8 cellular contexts compared by ENCODE assay signal in the genomic region with DNA sequence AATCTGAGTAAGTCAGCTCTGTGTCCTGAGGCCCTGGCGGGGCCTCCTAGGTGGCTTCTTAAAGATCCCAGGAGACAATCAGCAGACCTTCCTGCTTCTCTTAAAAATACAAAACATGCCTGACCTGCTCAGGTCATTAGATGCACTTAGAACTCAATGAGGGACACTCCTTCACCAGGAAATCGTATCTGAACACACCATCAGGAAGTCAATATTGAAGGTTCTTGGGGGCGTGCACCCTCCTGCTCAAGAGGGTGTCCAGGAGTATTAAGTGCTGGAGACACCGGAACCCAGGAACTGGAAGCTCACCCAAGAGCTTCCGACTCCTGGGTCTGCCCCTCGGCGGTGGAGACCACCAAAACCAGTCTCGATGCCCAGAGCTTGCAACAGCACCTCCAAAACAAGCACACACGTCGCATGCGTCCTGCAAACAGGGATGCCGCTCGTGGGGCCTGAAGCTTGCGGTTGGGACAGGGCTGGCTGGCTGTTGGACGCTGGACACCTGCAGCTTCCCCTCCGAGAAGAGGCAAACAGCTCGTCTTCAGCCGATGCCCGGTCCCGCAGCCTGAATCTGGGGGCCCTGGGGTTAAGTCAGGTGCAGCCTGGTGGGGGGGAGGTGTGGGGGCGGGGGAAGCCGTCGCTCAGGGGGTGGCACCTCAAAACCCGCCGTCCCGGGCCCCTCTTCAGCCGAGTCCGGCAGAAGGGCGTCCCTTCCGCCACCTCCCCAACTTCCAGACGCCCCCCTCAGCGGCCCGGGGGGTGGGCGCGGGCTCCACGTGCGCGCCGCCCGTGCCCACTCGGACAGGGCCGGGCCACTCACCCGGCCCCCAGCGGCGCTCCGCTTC. TPM values are rescaled to one million over a fixed set of nuclear protein-coding genes. Genes with fewer than 3 reads are reported as not detected.
DNase-seq lines count a peak whose midpoint lies in the region; ATAC-seq and TF ChIP-seq lines count a peak whose summit lies in the region.

No MANE protein-coding gene starts in this region.

- H3K4me1 ChIP-seq in iPS DF 6.9 (ENCODE audit: control insufficient read depth, insufficient read depth, low read length) = peaks cover 4% of the 10 kb centered on the region; the same call in 1 of the 2 replicates
- peaks cover 7% of the 10 kb centered on the region for H3K4me1 ChIP-seq in smooth muscle cell (ENCODE audit: low read depth)

- no peaks in the 10 kb centered on the region; the same call in 1 of the 2 replicates for H3K27me3 ChIP-seq in iPS DF 6.9 (ENCODE audit: control insufficient read depth, insufficient read depth, low read length)
- peaks cover 30% of the 10 kb centered on the region for H3K27me3 ChIP-seq in smooth muscle cell (ENCODE audit: low read depth)

- no peak overlapping the region for H2AFZ ChIP-seq in smooth muscle cell (ENCODE audit: low read depth)

- H3K9ac ChIP-seq in smooth muscle cell (ENCODE audit: low read depth) = no peak overlapping the region

- peak overlapping the region; percentile 85 for H3K4me2 ChIP-seq in smooth muscle cell

- H3K9me3 ChIP-seq in iPS DF 6.9 (ENCODE audit: control insufficient read depth, insufficient read depth, low read length) (no peaks in the 10 kb centered on the region), smooth muscle cell (replicated peaks; ENCODE audit: low read depth) (no peaks in the 10 kb centered on the region)

- no peaks in the 10 kb centered on the region for H3K79me2 ChIP-seq in smooth muscle cell (ENCODE audit: low read depth)

- H3K4me3 ChIP-seq in iPS DF 6.9 (ENCODE audit: low read length) (peak overlapping the region; percentile 91), smooth muscle cell (peak overlapping the region; percentile 46)

- no peaks in the 10 kb centered on the region for H4K20me1 ChIP-seq in smooth muscle cell (ENCODE audit: low read depth)

- H3K27ac ChIP-seq in iPS DF 6.9 (ENCODE audit: low read length) (no peak overlapping the region), smooth muscle cell (ENCODE audit: low read depth) (no peak overlapping the region)

- WGBS in iPS DF 6.9 (ENCODE audit: insufficient coverage, insufficient read length) = no CpG with 5 or more reads among the region's 46 CpGs
- 24% methylated on average over 21 of the region's 46 CpGs for WGBS in smooth muscle cell (ENCODE audit: low lambda C conversion rate)

- no peaks in the 10 kb centered on the region; the same call in 1 of the 2 replicates for H3K36me3 ChIP-seq in iPS DF 6.9 (ENCODE audit: control insufficient read depth, insufficient read depth, low read length)
- H3K36me3 ChIP-seq in smooth muscle cell (ENCODE audit: low read depth) = no peaks in the 10 kb centered on the region

- TF ChIP-seq CTCF in smooth muscle cell (IDR thresholded peaks at IDR 0.05; ENCODE audit: borderline replicate concordance, insufficient read depth, poor library complexity, severe bottlenecking) = no peak

- DNase-seq in NCI-H748 (lab: John Stamatoyannopoulos, UW; ENCODE audit: unreplicated experiment) = peak; percentile 68
- DNase-seq in NCI-H748 treated with DMSO at 0.1 percent for 48 hours (lab: John Stamatoyannopoulos, UW) = no peak
- peak; percentile 51 for DNase-seq in SW480 (ENCODE audit: low spot score)
- no peak for DNase-seq in iPS DF 6.9 (ENCODE audit: low read depth, low spot score)
- DNase-seq in smooth muscle cell (lab: John Stamatoyannopoulos, UW; ENCODE audit: unreplicated experiment) = no peak
- DNase-seq in medulla oblongata (ENCODE audit: extremely low spot score) = no peak
- no peak for DNase-seq in activated CD8-positive, alpha-beta memory T cell treated with anti-CD3 and anti-CD28 coated beads, Interleukin-2, amount 50 U/mL, for 4 hours

- ATAC-seq in HG02642 (IDR thresholded peaks at IDR 0.05; ENCODE audit: poor library complexity, unreplicated experiment) = peak; percentile 24

- H3F3A ChIP-seq in smooth muscle cell (ENCODE audit: low read depth) = no peaks in the 10 kb centered on the region

RNA-seq across cellular contexts. Expression of gene RAPGEF5, which starts 0.7 kb away (rescaled TPM):
- total RNA-seq in smooth muscle cell = 3.0 and 11.4 TPM in 2 replicates
- polyA plus RNA-seq in smooth muscle cell = 0.96 TPM in 1 of 2 replicates, not detected in the other

Comparison
In these comparisons a context has a peak if more than half of its experiments do, and no peak if none do; other contexts are left out.
1. DNase-seq: peak in NCI-H748 (single experiment) and SW480 (single experiment); none in NCI-H748 treated with DMSO at 0.1 percent for 48 hours (single experiment), iPS DF 6.9 (single experiment), smooth muscle cell (single experiment), medulla oblongata (single experiment) and activated CD8-positive, alpha-beta memory T cell treated with anti-CD3 and anti-CD28 coated beads, Interleukin-2, amount 50 U/mL, for 4 hours (single experiment).